8 cellular contexts compared by ENCODE assay signal in genomic region chr17:41967921-41968578, GRCh38. TPM values are rescaled to one million over a fixed set of nuclear protein-coding genes. Genes with fewer than 3 reads are reported as not detected.
DNase-seq lines count a peak whose midpoint lies in the region; ATAC-seq and TF ChIP-seq lines count a peak whose summit lies in the region.

No MANE protein-coding gene starts in this region.

- H3K27ac Mint-ChIP-seq in natural killer cell: peak overlapping the region; percentile 36 to 76

- peaks cover 7% of the 10 kb centered on the region; the same call in 1 of the 2 replicates for H3K9me3 ChIP-seq in AG04450 (ENCODE audit: control insufficient read depth, insufficient read depth, low read length)
- no peaks in the 10 kb centered on the region for H3K9me3 ChIP-seq in KOPT-K1 (ENCODE audit: insufficient read depth, low read length, poor library complexity, severe bottlenecking)

- CTCF ChIA-PET in AG04450 (lab: Charles Lee): interaction anchor here (1.0 kb wide), 1 partner anchor 133 kb away, joined by 5 read pairs; no protein-coding TSS in a partner anchor
- CTCF ChIA-PET in HEK293T (lab: Yijun Ruan, JAX): no interaction called here

- no peaks in the 10 kb centered on the region for H3K9me3 Mint-ChIP-seq in natural killer cell

- no peak for DNase-seq in AG04450 (ENCODE audit: low read depth, low spot score)
- no peak for DNase-seq in natural killer cell
- DNase-seq in NCI-H146 treated with DMSO at 0.1 percent for 48 hours (lab: John Stamatoyannopoulos, UW; ENCODE audit: unreplicated experiment): no peak
- no peak for DNase-seq in NCI-H1930 (lab: John Stamatoyannopoulos, UW)
- DNase-seq in HEK293T (ENCODE audit: extremely low spot score): no peak
- DNase-seq in HCEC 1CT: no peak

- intact Hi-C loops in natural killer cell (cut with micrococcal nuclease): loop anchor here (2.0 kb wide), 1 partner anchor 49 kb away; the partner anchor contains the start of gene ACLY

- H3K27me3 Mint-ChIP-seq in natural killer cell (ENCODE audit: low read depth in 2 of 2): no peaks in the 10 kb centered on the region

- no peak for TF ChIP-seq CTCF in AG04450 (IDR thresholded peaks at IDR 0.05; ENCODE audit: low read depth, low read length)
- no peak for TF ChIP-seq CTCF in natural killer cell (IDR thresholded peaks at IDR 0.05)

- ATAC-seq in natural killer cell: no peak

- no peak overlapping the region for H3K27ac ChIP-seq in AG04450 (ENCODE audit: low read depth, low read length)
- H3K27ac ChIP-seq in KOPT-K1 (ENCODE audit: low read depth, low read length, poor library complexity, severe bottlenecking): peak overlapping the region; percentile 78
- peak overlapping the region; percentile 92 for H3K27ac ChIP-seq in cingulate gyrus (ENCODE audit: low read depth, low read length)

- H3K36me3 Mint-ChIP-seq in natural killer cell: no peaks in the 10 kb centered on the region

- H3K4me3 ChIP-seq in AG04450 (ENCODE audit: low read depth, low read length): peak overlapping the region; percentile 84

- no peaks in the 10 kb centered on the region for H3K27me3 ChIP-seq in AG04450 (ENCODE audit: control insufficient read depth, insufficient read depth, low read length)

- peak overlapping the region; percentile 73 for H3K4me3 Mint-ChIP-seq in natural killer cell

- peaks cover 32 to 42% of the 10 kb centered on the region in 2 donors for H3K4me1 Mint-ChIP-seq in natural killer cell

- H3K36me3 ChIP-seq in KOPT-K1 (ENCODE audit: insufficient read depth, low read length): peaks cover 52% of the 10 kb centered on the region

- POLR2A ChIA-PET in AG04450 (lab: Yijun Ruan, JAX): interaction anchor here (1.0 to 3.0 kb wide), 3 partner anchors 49 to 144 kb away, joined by 3 to 17 read pairs (median 17); partner anchors contain the start of genes DHX58, DNAJC7 and NKIRAS2
- POLR2A ChIA-PET in HEK293T (lab: Yijun Ruan, JAX): interaction anchor here (1.2 to 7.0 kb wide), 6 partner anchors 9 to 153 kb away, joined by 3 to 117 read pairs (median 16); partner anchors contain the start of genes ACLY, DNAJC7 and NKIRAS2

TF ChIP-seq in HEK293T, 16 proteins besides CTCF, POLR2A, EP300 and RAD21:
- TF ChIP-seq FOXK2 (IDR thresholded peaks at IDR 0.05) (no peak), SUZ12 (IDR thresholded peaks at IDR 0.05) (no peak), ARNT (IDR thresholded peaks at IDR 0.05) (no peak), NFRKB (IDR thresholded peaks at IDR 0.05) (no peak), TARDBP (IDR thresholded peaks at IDR 0.05) (no peak), ELF4 (IDR thresholded peaks at IDR 0.05) (no peak)

RNA-seq across cellular contexts. Expression of gene CNP, which starts 1.5 kb away (rescaled TPM):
- 53.0 and 85.7 TPM in 2 replicates for polyA plus RNA-seq in AG04450 (2011; rRNA removed)
- polyA minus RNA-seq in AG04450 (2011; rRNA and poly(A)+ RNA removed): 126 and 219 TPM in 2 replicates
- 10 to 100 TPM; 32.4 to 44.8 (median 38.2) TPM for total RNA-seq in natural killer cell

RNA-seq across cellular contexts. Expression of gene ODAD4, which starts 37.6 kb away (rescaled TPM):
- 0.47 and 0.56 TPM in 2 replicates for polyA plus RNA-seq in AG04450 (2011; rRNA removed)
- polyA minus RNA-seq in AG04450 (2011; rRNA and poly(A)+ RNA removed): 0.74 and 2.0 TPM in 2 replicates
- 1 to 10 TPM in 1 of 3 donors, under 1 TPM in 2; 0.70 to 2.9 (median 0.95) TPM for total RNA-seq in natural killer cell

RNA-seq across cellular contexts. Expression of gene DNAJC7, which starts 49.2 kb away (rescaled TPM):
- 62.0 and 66.4 TPM in 2 replicates for polyA plus RNA-seq in AG04450 (2011; rRNA removed)
- polyA minus RNA-seq in AG04450 (2011; rRNA and poly(A)+ RNA removed): 46.4 and 57.9 TPM in 2 replicates
- total RNA-seq in natural killer cell: 100 to 1,000 TPM; 123 to 159 (median 149) TPM

RNA-seq across cellular contexts. Expression of gene ACLY, which starts 49.3 kb away (rescaled TPM):
- 161 and 163 TPM in 2 replicates for polyA plus RNA-seq in AG04450 (2011; rRNA removed)
- polyA minus RNA-seq in AG04450 (2011; rRNA and poly(A)+ RNA removed): 273 and 347 TPM in 2 replicates
- 100 to 1,000 TPM in 2 of 3 donors, 10 to 100 TPM in 1; 86.5 to 106 (median 106) TPM for total RNA-seq in natural killer cell

RNA-seq across cellular contexts. Expression of gene NKIRAS2, which starts 51.8 kb away (rescaled TPM):
- 46.5 and 51.3 TPM in 2 replicates for polyA plus RNA-seq in AG04450 (2011; rRNA removed)
- polyA minus RNA-seq in AG04450 (2011; rRNA and poly(A)+ RNA removed): 28.8 and 37.3 TPM in 2 replicates
- total RNA-seq in natural killer cell: 10 to 100 TPM; 17.5 to 20.9 (median 19.3) TPM
